22 cellular contexts compared by ENCODE assay signal in the genomic region with DNA sequence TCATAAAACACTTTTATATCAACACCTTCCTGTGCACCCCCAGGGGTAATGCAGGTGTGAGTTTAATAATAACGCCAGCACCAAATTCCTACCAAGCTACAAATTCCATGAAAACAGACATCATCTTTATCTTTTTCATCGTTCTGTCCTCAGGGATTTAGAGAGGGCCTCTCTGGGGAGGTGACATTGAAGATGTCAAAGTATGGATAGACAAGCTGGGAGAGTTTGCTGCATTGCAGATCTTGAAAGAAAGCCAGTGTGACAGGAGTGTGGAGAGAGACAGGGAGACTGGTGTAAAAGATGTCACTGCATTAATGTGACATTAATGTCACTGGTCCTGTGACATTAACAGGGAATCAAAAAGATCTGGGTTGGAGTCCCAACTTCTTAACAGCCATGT. TPM values are rescaled to one million over a fixed set of nuclear protein-coding genes. Genes with fewer than 3 reads are reported as not detected.
A peak's percentile ranks its signal among the peaks of the same experiment; 100 is the strongest.
DNase-seq lines count a peak whose midpoint lies in the region; ATAC-seq, FAIRE-seq and TF ChIP-seq lines count a peak whose summit lies in the region.
"Had no signal": no experiment of that assay in that cellular context is flagged by ENCODE, and none has a peak within 500 bp of the region (broad histone marks: within the 10 kb centered on the region; RNA-seq: fewer than 3 reads in every experiment).

No MANE protein-coding gene starts in this region.

- no peak overlapping the region for H3K14ac ChIP-seq in H1 (ENCODE audit: insufficient read length)

- CTCF ChIA-PET in A549 (lab: Yijun Ruan, JAX) (interaction anchor here (0.6 to 3.0 kb wide), 6 partner anchors 9 to 54 kb away, joined by 3 to 27 read pairs (median 3); no protein-coding TSS in a partner anchor), PC-9 (lab: Charles Lee) (interaction anchor here (0.7 kb wide), 1 partner anchor 139 kb away, joined by 4 read pairs; no protein-coding TSS in a partner anchor), H1 (lab: Charles Lee; ENCODE audit: partially characterized antibody) (interaction anchor here (1.4 to 1.8 kb wide), 4 partner anchors 22 to 89 kb away, joined by 3 to 8 read pairs (median 6); no protein-coding TSS in a partner anchor)

- no peak overlapping the region for H3K4me2 ChIP-seq in A549
- peak overlapping the region; percentile 63 for H3K4me2 ChIP-seq in PC-9
- no peak overlapping the region for H3K4me2 ChIP-seq in H1 (ENCODE audit: insufficient read depth in 1 of 2, low read depth in 2 of 2, low read length in 2 of 2)
- no peak overlapping the region for H3K4me2 ChIP-seq in osteoblast (ENCODE audit: insufficient read depth, low read length)

- H4K20me1 ChIP-seq in PC-9 (ENCODE audit: insufficient read depth) (no peaks in the 10 kb centered on the region), H1 (replicated peaks in 1 of 2; ENCODE audit: control insufficient read depth in 1 of 2, insufficient read depth in 2 of 2, low read length in 2 of 2) (no peaks in the 10 kb centered on the region), osteoblast (ENCODE audit: insufficient read depth, low read length) (no peaks in the 10 kb centered on the region)

- H4K8ac ChIP-seq in H1 (ENCODE audit: extremely low read depth, insufficient read depth, low read length) = no peak overlapping the region

- H3K23me2 ChIP-seq in H1 (ENCODE audit: low read depth, low read length) = no peaks in the 10 kb centered on the region; the same call in 1 of the 2 replicates

- H4K91ac ChIP-seq in H1 (replicated peaks; ENCODE audit: insufficient read length, low read length) = no peak overlapping the region

- H2BK120ac ChIP-seq in H1 (replicated peaks; ENCODE audit: low read depth, low read length) = no peak overlapping the region

- H3K79me1 ChIP-seq in H1 (ENCODE audit: low read depth, low read length) = no peaks in the 10 kb centered on the region

- no peak for ATAC-seq in A549
- ATAC-seq: GM12878 had no signal

- H2BK20ac ChIP-seq in H1 (ENCODE audit: low read length) = no peak overlapping the region

- no peak overlapping the region for H2AK5ac ChIP-seq in H1 (ENCODE audit: low read depth, low read length)

- H3K9me2 ChIP-seq in PC-9 (ENCODE audit: insufficient read depth) = no peaks in the 10 kb centered on the region

- no peak overlapping the region for H4K5ac ChIP-seq in H1 (ENCODE audit: insufficient read length, low read depth, low read length)

- POLR2A ChIA-PET in A549 (lab: Yijun Ruan, JAX) (interaction anchor here (0.7 to 1.0 kb wide), 2 partner anchors 10 to 21 kb away, joined by 4 to 7 read pairs; a partner anchor contains a TSS), PC-9 (lab: Charles Lee; ENCODE audit: unreplicated experiment) (interaction anchor here (0.5 to 0.6 kb wide), 2 partner anchors 10 to 140 kb away, joined by 5 read pairs; a partner anchor contains a TSS), H1 (lab: Charles Lee; ENCODE audit: partially characterized antibody) (interaction anchor here (2.4 kb wide), 1 partner anchor 9 kb away, joined by 11 read pairs; a partner anchor contains a TSS)

- no peak overlapping the region for H2BK5ac ChIP-seq in H1 (ENCODE audit: low read depth, low read length)

- no peak overlapping the region for H3K18ac ChIP-seq in H1 (ENCODE audit: extremely low read depth, low read length)

- H2BK12ac ChIP-seq in H1 (ENCODE audit: low read depth, low read length) = no peak overlapping the region

- no peaks in the 10 kb centered on the region for H3K27me3 ChIP-seq in PC-9 (ENCODE audit: insufficient read depth, low read depth)
- peaks cover 0 to 12% (median 4%) of the 10 kb centered on the region in 4 experiments; a peak in 4 of 7 replicates for H3K27me3 ChIP-seq in H1 (replicated peaks in 1 of 4; ENCODE audit: control insufficient read depth in 3 of 4, extremely low read depth in 1 of 4, insufficient read depth in 3 of 4, low read length in 3 of 4)
- peaks cover 32% of the 10 kb centered on the region for H3K27me3 ChIP-seq in osteoblast (ENCODE audit: insufficient read depth, low read length)
- H3K27me3 ChIP-seq in stomach = peaks cover 0 to 75% (median 27%) of the 10 kb centered on the region in 3 donors

- H3K36me3 ChIP-seq in PC-9 (ENCODE audit: low read depth) (no peaks in the 10 kb centered on the region; the same call in 1 of the 2 replicates), H1 (ENCODE audit: control insufficient read depth in 2 of 4, insufficient read depth in 4 of 4, low read length in 3 of 4) (no peaks in the 10 kb centered on the region), osteoblast (ENCODE audit: insufficient read depth, low read length) (no peaks in the 10 kb centered on the region), stomach (no peaks in the 10 kb centered on the region)

- no peaks in the 10 kb centered on the region for H3K79me2 ChIP-seq in PC-9 (ENCODE audit: low read depth)
- H3K79me2 ChIP-seq in H1 (ENCODE audit: control insufficient read depth in 1 of 2, insufficient read depth in 2 of 2, low read length in 2 of 2) = no peaks in the 10 kb centered on the region
- H3K79me2 ChIP-seq in osteoblast (ENCODE audit: insufficient read depth, low read length) = no peaks in the 10 kb centered on the region

- no peak for TF ChIP-seq CTCF in A549 (IDR thresholded peaks at IDR 0.05)
- TF ChIP-seq CTCF in PC-9 (conservative IDR thresholded peaks at IDR 0.05) = no peak
- no peak for TF ChIP-seq CTCF in H1 (IDR thresholded peaks at IDR 0.05; ENCODE audit: control extremely low read depth in 1 of 3, insufficient read depth in 1 of 3, low read depth in 1 of 3, low read length in 3 of 3)
- TF ChIP-seq CTCF in osteoblast (IDR thresholded peaks at IDR 0.05; ENCODE audit: extremely low read depth, low read depth, low read length) = no peak
- no peak for TF ChIP-seq CTCF in stomach (IDR thresholded peaks at IDR 0.05)

- TF ChIP-seq POLR2A in A549 (IDR thresholded peaks at IDR 0.05; ENCODE audit: low read length) = no peak
- no peak for TF ChIP-seq POLR2A in H1 (IDR thresholded peaks at IDR 0.05; ENCODE audit: control extremely low read depth in 1 of 2, low read depth in 2 of 2, low read length in 2 of 2)
- TF ChIP-seq POLR2A in stomach (IDR thresholded peaks at IDR 0.05) = no peak

- no peak overlapping the region for H3K9ac ChIP-seq in H1 (replicated peaks in 1 of 4; ENCODE audit: extremely low read depth in 1 of 4, low read depth in 3 of 4, low read length in 3 of 4)

- no peak for DNase-seq in A549 (ENCODE audit: low read depth in 1 of 2, low spot score in 1 of 2)
- no peak for DNase-seq in PC-9
- DNase-seq in H1 (ENCODE audit: low read depth in 1 of 2, low spot score in 2 of 2) = no peak
- peak; percentile 52 for DNase-seq in osteoblast (ENCODE audit: insufficient read length, low spot score, missing footprints)
- DNase-seq in stomach = no peak
- DNase-seq in NCI-H526 treated with DMSO at 0.1 percent for 48 hours (lab: John Stamatoyannopoulos, UW) = no peak
- DNase-seq in Ammon's horn (ENCODE audit: low spot score) = no peak
- DNase-seq: ACHN; AML-193; C1 segment of cervical spinal cord; CD4-positive, alpha-beta memory T cell; COR-L47; DMS153; DND-41; GOT3; H7; HCEC 1CT had no signal

- H2AFZ ChIP-seq in PC-9 = no peak overlapping the region
- no peak overlapping the region for H2AFZ ChIP-seq in H1 (ENCODE audit: low read length)
- H2AFZ ChIP-seq in osteoblast (ENCODE audit: low read length) = no peak overlapping the region

- H3K27ac ChIP-seq in A549 (peak overlapping the region; percentile 1 to 71; a peak in 3 of 6 replicates), PC-9 (peak overlapping the region; percentile 78), H1 (ENCODE audit: low read depth, low read length) (no peak overlapping the region), osteoblast (ENCODE audit: low read depth, low read length) (no peak overlapping the region), stomach (no peak overlapping the region)
- H3K27ac ChIP-seq: 22Rv1 had no signal

- no TSS peak for BruUV-seq in PC-9 (replicated peaks; lab: Mats Ljungman, UMichigan)

- 0 out of 2 replicates have a peak overlapping the region, but pooled peaks have one; percentile 88 for H2BK15ac ChIP-seq in H1 (ENCODE audit: low read length)

- H3K56ac ChIP-seq in H1 (replicated peaks; ENCODE audit: insufficient read length, low read depth, low read length) = no peak overlapping the region

- peaks cover 31% of the 10 kb centered on the region for H3K4me1 ChIP-seq in A549
- peaks cover 43% of the 10 kb centered on the region for H3K4me1 ChIP-seq in PC-9 (replicated peaks; ENCODE audit: insufficient read depth)
- peaks cover 0 to 6% (median 0%) of the 10 kb centered on the region in 4 experiments; a peak in 2 of 7 replicates for H3K4me1 ChIP-seq in H1 (replicated peaks in 1 of 4; ENCODE audit: control insufficient read depth in 3 of 4, insufficient read depth in 4 of 4, low read length in 3 of 4)
- peaks cover 15% of the 10 kb centered on the region for H3K4me1 ChIP-seq in osteoblast (ENCODE audit: insufficient read depth, low read length)
- H3K4me1 ChIP-seq in stomach = no peaks in the 10 kb centered on the region

- peaks cover 49% of the 10 kb centered on the region for H3F3A ChIP-seq in PC-9 (ENCODE audit: insufficient read depth, low read depth)

- TF ChIP-seq EP300 in A549 (IDR thresholded peaks at IDR 0.05) = no peak
- no peak for TF ChIP-seq EP300 in H1 (IDR thresholded peaks at IDR 0.05; ENCODE audit: borderline replicate concordance in 1 of 2, low read depth in 2 of 2, low read length in 2 of 2)
- TF ChIP-seq EP300 in stomach (IDR thresholded peaks at IDR 0.05) = no peak

- TF ChIP-seq RAD21 in A549 (conservative IDR thresholded peaks at IDR 0.05 in 1 of 2, IDR thresholded peaks at IDR 0.05 in 1 of 2) (no peak), H1 (IDR thresholded peaks at IDR 0.05 in 1 of 2, conservative IDR thresholded peaks at IDR 0.05 in 1 of 2; ENCODE audit: low read depth in 2 of 2, low read length in 2 of 2) (no peak)

- no peak overlapping the region for H3K23ac ChIP-seq in H1 (ENCODE audit: insufficient read length)

- WGBS in A549 (ENCODE audit: missing lambda C conversion rate) = 87% methylated on average over 2 of the region's 2 CpGs
- 86% methylated on average over 2 of the region's 2 CpGs; no CpG with 5 or more reads in 1 of the 2 experiments for WGBS in H1 (ENCODE audit: extremely low coverage in 1 of 2, insufficient coverage in 1 of 2, insufficient read length in 1 of 2, insufficient replicate concordance in 2 of 2, low coverage in 1 of 2, low lambda C conversion rate in 2 of 2, missing lambda C conversion rate in 1 of 2), 2 experiments
- WGBS in stomach, 5 donors = 79 to 93% (median 87%) methylated on average over 2 of the region's 2 CpGs

- no peak overlapping the region for H3K4ac ChIP-seq in H1 (replicated peaks; ENCODE audit: insufficient read length, low read depth, low read length)

- H3K9me3 ChIP-seq in A549 = no peaks in the 10 kb centered on the region
- no peaks in the 10 kb centered on the region for H3K9me3 ChIP-seq in PC-9 (ENCODE audit: insufficient read depth, low read depth)
- H3K9me3 ChIP-seq in H1 (ENCODE audit: insufficient read depth in 2 of 2, low read depth in 1 of 2, low read length in 1 of 2) = no peaks in the 10 kb centered on the region
- no peaks in the 10 kb centered on the region for H3K9me3 ChIP-seq in osteoblast (ENCODE audit: low read depth, low read length)
- H3K9me3 ChIP-seq in stomach = no peaks in the 10 kb centered on the region

- FAIRE-seq in A549 (lab: Jason Lieb, UNC) (no peak), H1 (lab: Jason Lieb, UNC) (no peak)
- FAIRE-seq: A204.1, G401.6, GM12878, GM18507 had no signal

- no peak overlapping the region for H3K4me3 ChIP-seq in A549
- peak overlapping the region; percentile 23; the same call in 1 of the 2 replicates for H3K4me3 ChIP-seq in PC-9
- no peak overlapping the region for H3K4me3 ChIP-seq in H1 (ENCODE audit: extremely low read depth in 1 of 4, insufficient read depth in 2 of 4, low read depth in 3 of 4, low read length in 4 of 4)
- no peak overlapping the region for H3K4me3 ChIP-seq in osteoblast (ENCODE audit: insufficient read depth, low read length)
- H3K4me3 ChIP-seq in stomach = no peak overlapping the region
- H3K4me3 ChIP-seq: GM12878 had no signal

- intact Hi-C loops in PC-9 (cut with micrococcal nuclease; ENCODE audit: unreplicated experiment) (no loop called here), stomach (cut with DNase I; ENCODE audit: low total_unique reads) (no loop called here)

RNA-seq across cellular contexts. Expression of a gene that starts 10.1 kb away (rescaled TPM):
- polyA plus RNA-seq in A549 (2011; rRNA removed) (15.6 and 16.2 TPM in 2 replicates), A549 (2017; fragmentation: RNase III; extraction: RNeasy Plus Mini Kit Qiagen cat#74134 plus additional on column Dnase treatment) (4.4 to 8.2 TPM (median 7.3 TPM) in 3 replicates), H1 (2011; rRNA removed) (1.6 and 2.9 TPM in 2 replicates), stomach (under 1 TPM in 2 of 3 donors, not detected in 1; 0.13 to 0.46 TPM)
- 11.5 and 18.6 TPM in 2 replicates for polyA plus RNA-seq in A549 (2012; cell fraction: cytosol; rRNA removed)
- polyA plus RNA-seq in A549 (2012; cell fraction: nucleus; rRNA removed) = 18.5 and 21.7 TPM in 2 replicates
- 8.8 and 9.3 TPM in 2 replicates for polyA minus RNA-seq in A549 (2011; rRNA and poly(A)+ RNA removed)
- total RNA-seq in PC-9 (2021) (11.5 and 18.7 TPM in 2 replicates), osteoblast (0.36 TPM in 1 of 2 replicates, not detected in the other), stomach (under 1 TPM in 1 of 5 donors, not detected in 4; 0.58 TPM)
- 1.2 and 1.4 TPM in 2 replicates for total RNA-seq in H1 (2021; fragmentation: NEBNext Ultra II Directional; extraction: Animal tissue kit (Norgen Biotek cat#: 25700))
- 1.8 TPM for polyA plus RNA-seq in H1 (2011; cell fraction: cytosol; rRNA removed)
- 4.3 TPM for polyA plus RNA-seq in H1 (2011; cell fraction: nucleus; rRNA removed)
- polyA plus RNA-seq in H1 (2012, experiment 1 of 2) = 1.1 to 1.9 TPM (median 1.5 TPM) in 4 replicates
- 0.81 TPM for polyA plus RNA-seq in H1 (2012, experiment 2 of 2)
- 2.3 TPM for polyA plus RNA-seq in H1 (2013, experiment 1 of 2)
- polyA plus RNA-seq in H1 (2013, experiment 2 of 2) = 2.1 TPM
- 0.22 and 0.25 TPM in 2 replicates for polyA minus RNA-seq in H1 (2011; rRNA and poly(A)+ RNA removed)
- not detected for polyA minus RNA-seq in H1 (2011; cell fraction: cytosol; rRNA and poly(A)+ RNA removed)
- polyA minus RNA-seq in H1 (2011; cell fraction: nucleus; rRNA and poly(A)+ RNA removed) = 0.80 TPM
- total RNA-seq: CD4-positive, alpha-beta memory T cell; GM12878 had no signal
- polyA plus RNA-seq: CD4-positive, alpha-beta memory T cell had no signal

RNA-seq across cellular contexts. Expression of a gene that starts 38.8 kb away (rescaled TPM):
- polyA plus RNA-seq in A549 (2011; rRNA removed) = 1.1 and 1.5 TPM in 2 replicates
- 0.69 and 0.74 TPM in 2 replicates for polyA plus RNA-seq in A549 (2012; cell fraction: cytosol; rRNA removed)
- 3.2 and 5.0 TPM in 2 replicates for polyA plus RNA-seq in A549 (2012; cell fraction: nucleus; rRNA removed)
- 4.6 to 6.9 TPM (median 5.8 TPM) in 3 replicates for polyA plus RNA-seq in A549 (2017; fragmentation: RNase III; extraction: RNeasy Plus Mini Kit Qiagen cat#74134 plus additional on column Dnase treatment)
- 0.87 and 1.3 TPM in 2 replicates for polyA minus RNA-seq in A549 (2011; rRNA and poly(A)+ RNA removed)
- 2.9 and 3.8 TPM in 2 replicates for total RNA-seq in PC-9 (2021)
- 4.5 and 5.7 TPM in 2 replicates for total RNA-seq in H1 (2021; fragmentation: NEBNext Ultra II Directional; extraction: Animal tissue kit (Norgen Biotek cat#: 25700))
- polyA plus RNA-seq in H1 (2011; rRNA removed) = 0.41 and 0.93 TPM in 2 replicates
- polyA plus RNA-seq in H1 (2011; cell fraction: cytosol; rRNA removed) = 1.3 TPM
- 3.4 TPM for polyA plus RNA-seq in H1 (2011; cell fraction: nucleus; rRNA removed)
- 5.8 to 6.6 TPM (median 6.1 TPM) in 4 replicates for polyA plus RNA-seq in H1 (2012, experiment 1 of 2)
- 0.62 TPM for polyA plus RNA-seq in H1 (2012, experiment 2 of 2)
- 3.2 TPM for polyA plus RNA-seq in H1 (2013, experiment 1 of 2)
- polyA plus RNA-seq in H1 (2013, experiment 2 of 2) = 2.6 TPM
- 0.61 and 0.79 TPM in 2 replicates for polyA minus RNA-seq in H1 (2011; rRNA and poly(A)+ RNA removed)
- polyA minus RNA-seq in H1 (2011; cell fraction: cytosol; rRNA and poly(A)+ RNA removed) = 2.9 TPM
- 2.9 TPM for polyA minus RNA-seq in H1 (2011; cell fraction: nucleus; rRNA and poly(A)+ RNA removed)
- not detected in 2 replicates for total RNA-seq in osteoblast
- under 1 TPM in 2 of 5 donors, not detected in 3; under 0.01 to 0.45 TPM for total RNA-seq in stomach
- polyA plus RNA-seq in stomach = under 1 TPM in 2 of 3 donors, not detected in 1; under 0.01 to 0.03 TPM
- total RNA-seq: CD4-positive, alpha-beta memory T cell; GM12878 had no signal
- polyA plus RNA-seq: CD4-positive, alpha-beta memory T cell; GM12878 had no signal

Comparison
In these comparisons a context has a peak if more than half of its experiments do, and no peak if none do; other contexts are left out.
1. H3K27ac ChIP-seq: peak in A549 (2 of 2) and PC-9 (single experiment); none in H1 (single experiment), osteoblast (single experiment) and stomach (0 of 5).